ENCODE assay signal across 12 cellular contexts in genomic region chr2:9392895-9393757, GRCh38. TPM values are rescaled to one million over a fixed set of nuclear protein-coding genes. Genes with fewer than 3 reads are reported as not detected.
DNase-seq lines count a peak whose midpoint lies in the region; ATAC-seq and TF ChIP-seq lines count a peak whose summit lies in the region.
"Had no signal": no experiment of that assay in that cellular context is flagged by ENCODE, and none has a peak within 500 bp of the region (broad histone marks: within the 10 kb centered on the region; RNA-seq: fewer than 3 reads in every experiment).

No MANE protein-coding gene starts in this region.

- H3K4me1 Mint-ChIP-seq in neural progenitor cell: peaks cover 30% of the 10 kb centered on the region
- H3K4me1 Mint-ChIP-seq: central memory CD8-positive, alpha-beta T cell had no signal

- TF ChIP-seq CTCF in fibroblast of villous mesenchyme (IDR thresholded peaks at IDR 0.05; ENCODE audit: insufficient read depth, low read depth, low read length) (no peak), neural progenitor cell (IDR thresholded peaks at IDR 0.05) (no peak), uterus (IDR thresholded peaks at IDR 0.05) (no peak)

- intact Hi-C loops in uterus (cut with DNase I; ENCODE audit: low total_unique reads): no loop called here

- no peak overlapping the region for H3K4me3 ChIP-seq in fibroblast of villous mesenchyme (ENCODE audit: low read depth, low read length)
- no peak overlapping the region for H3K4me3 ChIP-seq in neural progenitor cell
- H3K4me3 ChIP-seq in uterus: no peak overlapping the region

- peaks cover 18% of the 10 kb centered on the region for H3K4me1 ChIP-seq in neural progenitor cell
- H3K4me1 ChIP-seq in uterus: peaks cover 0 to 1% of the 10 kb centered on the region in 2 donors

- H3K4me3 Mint-ChIP-seq in neural progenitor cell: peak overlapping the region; percentile 24
- H3K4me3 Mint-ChIP-seq: central memory CD8-positive, alpha-beta T cell had no signal

- no peaks in the 10 kb centered on the region for H3K79me2 ChIP-seq in neural progenitor cell (ENCODE audit: low read depth)

- TF ChIP-seq POLR2A in uterus (IDR thresholded peaks at IDR 0.05): no peak

- peak overlapping the region; percentile 88 for H3K27ac Mint-ChIP-seq in neural progenitor cell

- ATAC-seq in GM18511 (IDR thresholded peaks at IDR 0.05; ENCODE audit: unreplicated experiment): no peak

- no peaks in the 10 kb centered on the region for H4K20me1 ChIP-seq in neural progenitor cell (ENCODE audit: low read depth)

- H3K9me3 ChIP-seq in neural progenitor cell (ENCODE audit: low read depth) (no peaks in the 10 kb centered on the region), uterus (no peaks in the 10 kb centered on the region)

- DNase-seq in fibroblast of villous mesenchyme (ENCODE audit: low read depth) (peak; percentile 22), neural progenitor cell (ENCODE audit: low spot score) (peak; percentile 38), uterus (peak; percentile 57 to 68), GF-D8 (lab: John Stamatoyannopoulos, UW) (no peak)
- no peak for DNase-seq in stimulated activated naive CD4-positive, alpha-beta T cell treated with Interleukin-2 at 50 U/mL for 16 hours (lab: John Stamatoyannopoulos, UW)
- DNase-seq: NCI-H1105 treated with DMSO at 0.1 percent for 48 hours; stimulated activated CD4-positive, alpha-beta T cell treated with anti-CD3 and anti-CD28 coated beads, Interleukin-2, amount 100 ng/mL, for 24 hours; T1000 had no signal

- peak overlapping the region; percentile 54 for H3K9ac ChIP-seq in neural progenitor cell

- H3F3A ChIP-seq in neural progenitor cell (ENCODE audit: low read depth): peaks cover 16% of the 10 kb centered on the region

- H3K36me3 ChIP-seq in neural progenitor cell: no peaks in the 10 kb centered on the region
- no peaks in the 10 kb centered on the region for H3K36me3 ChIP-seq in uterus

- no peaks in the 10 kb centered on the region for H3K9me3 Mint-ChIP-seq in neural progenitor cell
- H3K9me3 Mint-ChIP-seq: central memory CD8-positive, alpha-beta T cell had no signal

- H3K27ac ChIP-seq in angular gyrus (ENCODE audit: low read depth, low read length) (peak overlapping the region; percentile 2), neural progenitor cell (peak overlapping the region; percentile 78), uterus (peak overlapping the region; percentile 77 to 86)
- H3K27ac ChIP-seq: HL-60 had no signal

- H3K4me2 ChIP-seq in neural progenitor cell: peak overlapping the region; percentile 60

- H3K27me3 ChIP-seq in neural progenitor cell (no peaks in the 10 kb centered on the region), uterus (no peaks in the 10 kb centered on the region)

- H3K36me3 Mint-ChIP-seq in neural progenitor cell: peaks cover 25% of the 10 kb centered on the region

- no peak overlapping the region for H2AFZ ChIP-seq in neural progenitor cell (replicated peaks)

- H3K27me3 Mint-ChIP-seq in neural progenitor cell (ENCODE audit: insufficient read depth, low read depth): peaks cover 2% of the 10 kb centered on the region
- H3K27me3 Mint-ChIP-seq: central memory CD8-positive, alpha-beta T cell had no signal

RNA-seq across cellular contexts. Expression of gene ITGB1BP1, which starts 30.2 kb away (rescaled TPM):
- total RNA-seq in fibroblast of villous mesenchyme (25.8 and 33.2 TPM in 2 replicates), neural progenitor cell (ENCODE audit: low replicate concordance) (14.6 and 17.3 TPM in 2 replicates), uterus (100 to 1,000 TPM in 1 of 4 donors, 10 to 100 TPM in 3; 32.0 to 106 (median 45.1) TPM)

RNA-seq across cellular contexts. Expression of gene CPSF3, which starts 30.3 kb away (rescaled TPM):
- total RNA-seq in fibroblast of villous mesenchyme (41.9 and 68.2 TPM in 2 replicates), neural progenitor cell (ENCODE audit: low replicate concordance) (129 and 199 TPM in 2 replicates), uterus (10 to 100 TPM in 3 of 4 donors, 1 to 10 TPM in 1; 7.2 to 45.2 (median 30.3) TPM)

Comparison
In these comparisons a context has a peak if more than half of its experiments do, and no peak if none do; other contexts are left out.
1. H3K27ac ChIP-seq: peak in every context shown above with its lines; median percentile 82 in uterus; 78 in neural progenitor cell; 2 in angular gyrus.
2. DNase-seq: peak in fibroblast of villous mesenchyme (single experiment), neural progenitor cell (single experiment) and uterus (2 of 2); none in stimulated activated naive CD4-positive, alpha-beta T cell treated with Interleukin-2 at 50 U/mL for 16 hours (single experiment) and GF-D8 (single experiment).